Comparison of ENCODE assay signal across 1 cellular context in the genomic region with DNA sequence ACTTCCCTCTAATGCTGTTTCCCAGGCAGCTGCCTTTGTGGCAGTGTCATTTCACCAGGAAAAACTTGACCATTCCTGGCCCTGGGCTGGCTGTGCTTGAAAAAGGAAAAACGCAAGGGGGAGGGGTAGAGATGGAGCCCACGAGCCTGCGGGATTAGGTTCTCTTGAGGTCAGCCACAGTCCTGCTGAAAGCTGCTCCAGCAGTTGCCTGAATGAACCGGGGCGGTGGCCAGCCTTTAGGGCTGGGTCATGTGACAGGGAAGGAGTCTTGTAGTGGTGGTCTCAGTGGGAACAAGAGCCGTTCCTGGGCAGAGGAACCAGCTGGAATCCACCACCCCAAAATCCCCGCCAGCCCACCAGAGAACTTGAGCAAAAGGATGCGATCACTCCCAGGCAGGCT.
A peak's percentile ranks its signal among the peaks of the same experiment; 100 is the strongest.
TF ChIP-seq lines count a peak whose summit lies in the region.

No MANE protein-coding gene starts in this region.

TF ChIP-seq in K562, 482 proteins besides CTCF, POLR2A, EP300 and RAD21:
- TF ChIP-seq, protein P1, sequence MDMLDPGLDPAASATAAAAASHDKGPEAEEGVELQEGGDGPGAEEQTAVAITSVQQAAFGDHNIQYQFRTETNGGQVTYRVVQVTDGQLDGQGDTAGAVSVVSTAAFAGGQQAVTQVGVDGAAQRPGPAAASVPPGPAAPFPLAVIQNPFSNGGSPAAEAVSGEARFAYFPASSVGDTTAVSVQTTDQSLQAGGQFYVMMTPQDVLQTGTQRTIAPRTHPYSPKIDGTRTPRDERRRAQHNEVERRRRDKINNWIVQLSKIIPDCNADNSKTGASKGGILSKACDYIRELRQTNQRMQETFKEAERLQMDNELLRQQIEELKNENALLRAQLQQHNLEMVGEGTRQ (CRISPR knock-in tag; IDR thresholded peaks at IDR 0.05), result 0 out of 2 replicates have a peak, but pooled peaks have one; percentile 15
- TF ChIP-seq, protein P2, sequence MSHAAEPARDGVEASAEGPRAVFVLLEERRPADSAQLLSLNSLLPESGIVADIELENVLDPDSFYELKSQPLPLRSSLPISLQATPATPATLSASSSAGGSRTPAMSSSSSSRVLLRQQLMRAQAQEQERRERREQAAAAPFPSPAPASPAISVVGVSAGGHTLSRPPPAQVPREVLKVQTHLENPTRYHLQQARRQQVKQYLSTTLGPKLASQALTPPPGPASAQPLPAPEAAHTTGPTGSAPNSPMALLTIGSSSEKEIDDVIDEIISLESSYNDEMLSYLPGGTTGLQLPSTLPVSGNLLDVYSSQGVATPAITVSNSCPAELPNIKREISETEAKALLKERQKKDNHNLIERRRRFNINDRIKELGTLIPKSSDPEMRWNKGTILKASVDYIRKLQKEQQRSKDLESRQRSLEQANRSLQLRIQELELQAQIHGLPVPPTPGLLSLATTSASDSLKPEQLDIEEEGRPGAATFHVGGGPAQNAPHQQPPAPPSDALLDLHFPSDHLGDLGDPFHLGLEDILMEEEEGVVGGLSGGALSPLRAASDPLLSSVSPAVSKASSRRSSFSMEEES (CRISPR knock-in tag; IDR thresholded peaks at IDR 0.05), result peak; percentile 52
- TF ChIP-seq, protein P3, sequence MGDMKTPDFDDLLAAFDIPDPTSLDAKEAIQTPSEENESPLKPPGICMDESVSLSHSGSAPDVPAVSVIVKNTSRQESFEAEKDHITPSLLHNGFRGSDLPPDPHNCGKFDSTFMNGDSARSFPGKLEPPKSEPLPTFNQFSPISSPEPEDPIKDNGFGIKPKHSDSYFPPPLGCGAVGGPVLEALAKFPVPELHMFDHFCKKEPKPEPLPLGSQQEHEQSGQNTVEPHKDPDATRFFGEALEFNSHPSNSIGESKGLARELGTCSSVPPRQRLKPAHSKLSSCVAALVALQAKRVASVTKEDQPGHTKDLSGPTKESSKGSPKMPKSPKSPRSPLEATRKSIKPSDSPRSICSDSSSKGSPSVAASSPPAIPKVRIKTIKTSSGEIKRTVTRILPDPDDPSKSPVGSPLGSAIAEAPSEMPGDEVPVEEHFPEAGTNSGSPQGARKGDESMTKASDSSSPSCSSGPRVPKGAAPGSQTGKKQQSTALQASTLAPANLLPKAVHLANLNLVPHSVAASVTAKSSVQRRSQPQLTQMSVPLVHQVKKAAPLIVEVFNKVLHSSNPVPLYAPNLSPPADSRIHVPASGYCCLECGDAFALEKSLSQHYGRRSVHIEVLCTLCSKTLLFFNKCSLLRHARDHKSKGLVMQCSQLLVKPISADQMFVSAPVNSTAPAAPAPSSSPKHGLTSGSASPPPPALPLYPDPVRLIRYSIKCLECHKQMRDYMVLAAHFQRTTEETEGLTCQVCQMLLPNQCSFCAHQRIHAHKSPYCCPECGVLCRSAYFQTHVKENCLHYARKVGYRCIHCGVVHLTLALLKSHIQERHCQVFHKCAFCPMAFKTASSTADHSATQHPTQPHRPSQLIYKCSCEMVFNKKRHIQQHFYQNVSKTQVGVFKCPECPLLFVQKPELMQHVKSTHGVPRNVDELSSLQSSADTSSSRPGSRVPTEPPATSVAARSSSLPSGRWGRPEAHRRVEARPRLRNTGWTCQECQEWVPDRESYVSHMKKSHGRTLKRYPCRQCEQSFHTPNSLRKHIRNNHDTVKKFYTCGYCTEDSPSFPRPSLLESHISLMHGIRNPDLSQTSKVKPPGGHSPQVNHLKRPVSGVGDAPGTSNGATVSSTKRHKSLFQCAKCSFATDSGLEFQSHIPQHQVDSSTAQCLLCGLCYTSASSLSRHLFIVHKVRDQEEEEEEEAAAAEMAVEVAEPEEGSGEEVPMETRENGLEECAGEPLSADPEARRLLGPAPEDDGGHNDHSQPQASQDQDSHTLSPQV (IDR thresholded peaks at IDR 0.05), result no peak
- TF ChIP-seq, protein P4, sequence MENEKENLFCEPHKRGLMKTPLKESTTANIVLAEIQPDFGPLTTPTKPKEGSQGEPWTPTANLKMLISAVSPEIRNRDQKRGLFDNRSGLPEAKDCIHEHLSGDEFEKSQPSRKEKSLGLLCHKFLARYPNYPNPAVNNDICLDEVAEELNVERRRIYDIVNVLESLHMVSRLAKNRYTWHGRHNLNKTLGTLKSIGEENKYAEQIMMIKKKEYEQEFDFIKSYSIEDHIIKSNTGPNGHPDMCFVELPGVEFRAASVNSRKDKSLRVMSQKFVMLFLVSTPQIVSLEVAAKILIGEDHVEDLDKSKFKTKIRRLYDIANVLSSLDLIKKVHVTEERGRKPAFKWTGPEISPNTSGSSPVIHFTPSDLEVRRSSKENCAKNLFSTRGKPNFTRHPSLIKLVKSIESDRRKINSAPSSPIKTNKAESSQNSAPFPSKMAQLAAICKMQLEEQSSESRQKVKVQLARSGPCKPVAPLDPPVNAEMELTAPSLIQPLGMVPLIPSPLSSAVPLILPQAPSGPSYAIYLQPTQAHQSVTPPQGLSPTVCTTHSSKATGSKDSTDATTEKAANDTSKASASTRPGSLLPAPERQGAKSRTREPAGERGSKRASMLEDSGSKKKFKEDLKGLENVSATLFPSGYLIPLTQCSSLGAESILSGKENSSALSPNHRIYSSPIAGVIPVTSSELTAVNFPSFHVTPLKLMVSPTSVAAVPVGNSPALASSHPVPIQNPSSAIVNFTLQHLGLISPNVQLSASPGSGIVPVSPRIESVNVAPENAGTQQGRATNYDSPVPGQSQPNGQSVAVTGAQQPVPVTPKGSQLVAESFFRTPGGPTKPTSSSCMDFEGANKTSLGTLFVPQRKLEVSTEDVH (IDR thresholded peaks at IDR 0.05; ENCODE audit: low read depth, partially characterized antibody), result no peak
- TF ChIP-seq GATAD2A (IDR thresholded peaks at IDR 0.05) (no peak), HIVEP1 (CRISPR knock-in tag; IDR thresholded peaks at IDR 0.05) (no peak), KDM4B (IDR thresholded peaks at IDR 0.05; ENCODE audit: borderline replicate concordance in 2 of 2, low read depth in 1 of 2) (no peak), RBM22 (IDR thresholded peaks at IDR 0.05; ENCODE audit: low read depth, low read length, poor library complexity, severe bottlenecking) (peak; percentile 22)
